ENCODE assay signal across 1 cellular context in the genomic region with DNA sequence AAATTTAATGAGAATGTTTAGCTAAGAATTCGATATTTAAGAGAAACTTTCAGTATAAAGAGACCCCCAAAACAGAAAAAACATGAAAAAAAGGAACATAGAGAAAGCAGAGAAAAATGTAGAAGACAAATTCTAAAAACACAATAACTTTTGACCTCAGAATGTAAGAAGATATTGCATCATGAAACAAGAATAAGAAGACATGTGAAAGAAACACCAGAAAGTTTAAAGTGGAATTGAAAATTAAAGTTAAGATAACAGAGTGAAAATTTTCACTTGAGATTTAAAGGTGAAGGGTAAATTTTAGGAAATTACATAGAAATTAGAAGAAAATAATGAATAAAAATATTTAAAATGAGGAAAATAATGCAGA.
A peak's percentile ranks its signal among the peaks of the same experiment; 100 is the strongest.
TF ChIP-seq lines count a peak whose summit lies in the region.

No MANE protein-coding gene starts in this region.

TF ChIP-seq in HepG2, 621 proteins besides CTCF, POLR2A, EP300 and RAD21:
- TF ChIP-seq, protein P1, sequence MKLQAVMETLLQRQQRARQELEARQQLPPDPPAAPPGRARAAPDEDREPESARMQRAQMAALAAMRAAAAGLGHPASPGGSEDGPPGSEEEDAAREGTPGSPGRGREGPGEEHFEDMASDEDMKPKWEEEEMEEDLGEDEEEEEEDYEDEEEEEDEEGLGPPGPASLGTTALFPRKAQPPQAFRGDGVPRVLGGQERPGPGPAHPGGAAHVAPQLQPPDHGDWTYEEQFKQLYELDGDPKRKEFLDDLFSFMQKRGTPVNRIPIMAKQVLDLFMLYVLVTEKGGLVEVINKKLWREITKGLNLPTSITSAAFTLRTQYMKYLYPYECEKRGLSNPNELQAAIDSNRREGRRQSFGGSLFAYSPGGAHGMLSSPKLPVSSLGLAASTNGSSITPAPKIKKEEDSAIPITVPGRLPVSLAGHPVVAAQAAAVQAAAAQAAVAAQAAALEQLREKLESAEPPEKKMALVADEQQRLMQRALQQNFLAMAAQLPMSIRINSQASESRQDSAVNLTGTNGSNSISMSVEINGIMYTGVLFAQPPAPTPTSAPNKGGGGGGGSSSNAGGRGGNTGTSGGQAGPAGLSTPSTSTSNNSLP (IDR thresholded peaks at IDR 0.05; ENCODE audit: low read depth, low read length): no peak
- TF ChIP-seq ZNF274 (CRISPR knock-in tag; IDR thresholded peaks at IDR 0.05) (no peak), SKI (IDR thresholded peaks at IDR 0.05; ENCODE audit: partially characterized antibody) (no peak), ATF7 (IDR thresholded peaks at IDR 0.05) (peak; percentile 56), ATF7 (CRISPR knock-in tag; IDR thresholded peaks at IDR 0.05) (no peak), THAP7 (CRISPR knock-in tag; IDR thresholded peaks at IDR 0.05) (no peak)
